In the genomic region with DNA sequence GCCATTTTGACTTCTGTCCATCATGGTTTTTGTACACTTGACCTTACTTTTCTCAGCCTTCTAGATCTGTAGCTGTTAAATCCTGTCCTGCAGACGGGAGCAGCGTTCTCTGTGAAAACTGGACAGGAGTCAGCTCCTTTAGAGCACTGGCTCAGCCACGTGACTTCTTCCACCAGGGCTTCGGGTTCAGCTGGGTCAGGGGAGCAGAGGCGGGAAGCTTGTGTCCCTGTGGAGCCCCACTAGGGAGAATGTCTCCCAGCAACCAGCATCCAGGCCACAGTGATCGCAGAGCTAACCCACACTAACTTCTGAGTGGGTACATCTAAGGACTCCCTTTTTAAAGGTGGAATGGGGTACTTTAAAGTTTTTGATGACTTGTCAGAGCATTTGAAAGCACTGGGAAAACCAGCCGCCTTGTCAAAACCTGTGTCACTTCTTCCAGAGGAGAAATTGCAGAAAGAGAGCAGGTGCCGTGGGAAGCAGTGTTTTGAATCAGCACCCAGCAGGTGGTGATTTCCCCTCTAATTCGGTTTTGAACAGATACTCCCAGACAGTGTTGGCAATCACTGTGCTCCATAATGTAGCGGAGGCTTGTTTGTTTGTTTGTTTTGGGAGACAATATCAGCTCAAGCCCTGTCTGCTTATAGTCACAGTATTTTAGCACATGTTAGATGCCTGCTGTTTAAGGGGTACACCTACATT, we compare ENCODE assay signal across 1 cellular context.
TF ChIP-seq lines count a peak whose summit lies in the region.

No MANE protein-coding gene starts in this region.

TF ChIP-seq in WTC11, 78 proteins besides CTCF, POLR2A, EP300 and RAD21 (continued from another document):
- TF ChIP-seq, protein P1, sequence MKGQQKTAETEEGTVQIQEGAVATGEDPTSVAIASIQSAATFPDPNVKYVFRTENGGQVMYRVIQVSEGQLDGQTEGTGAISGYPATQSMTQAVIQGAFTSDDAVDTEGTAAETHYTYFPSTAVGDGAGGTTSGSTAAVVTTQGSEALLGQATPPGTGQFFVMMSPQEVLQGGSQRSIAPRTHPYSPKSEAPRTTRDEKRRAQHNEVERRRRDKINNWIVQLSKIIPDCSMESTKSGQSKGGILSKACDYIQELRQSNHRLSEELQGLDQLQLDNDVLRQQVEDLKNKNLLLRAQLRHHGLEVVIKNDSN (CRISPR knock-in tag; IDR thresholded peaks at IDR 0.05) = peak; percentile 64
- TF ChIP-seq, protein P2, sequence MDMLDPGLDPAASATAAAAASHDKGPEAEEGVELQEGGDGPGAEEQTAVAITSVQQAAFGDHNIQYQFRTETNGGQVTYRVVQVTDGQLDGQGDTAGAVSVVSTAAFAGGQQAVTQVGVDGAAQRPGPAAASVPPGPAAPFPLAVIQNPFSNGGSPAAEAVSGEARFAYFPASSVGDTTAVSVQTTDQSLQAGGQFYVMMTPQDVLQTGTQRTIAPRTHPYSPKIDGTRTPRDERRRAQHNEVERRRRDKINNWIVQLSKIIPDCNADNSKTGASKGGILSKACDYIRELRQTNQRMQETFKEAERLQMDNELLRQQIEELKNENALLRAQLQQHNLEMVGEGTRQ (CRISPR knock-in tag; IDR thresholded peaks at IDR 0.05) = peak; percentile 67
